ENCODE assay signal across 27 cellular contexts in genomic region chr1:118913818-118914217, GRCh38.
"Had no signal": no experiment of that assay in that cellular context is flagged by ENCODE, and none has a peak within 500 bp of the region (broad histone marks: within the 10 kb centered on the region; RNA-seq: fewer than 3 reads in every experiment).

No MANE protein-coding gene starts in this region.

- H3K4me1 Mint-ChIP-seq: natural killer cell had no signal

- H3K4me3 Mint-ChIP-seq: effector memory CD8-positive, alpha-beta T cell; memory B cell; natural killer cell; stimulated activated memory B cell treated with anti-CD40 and anti-IgM and Interleukin-4, amounts not matched to agents 10 μg/mL and 1 μg/mL and 100 μg/mL, for 72 hours; type B pancreatic cell had no signal

- H3K27me3 Mint-ChIP-seq: effector memory CD8-positive, alpha-beta T cell; stimulated activated memory B cell treated with anti-CD40 and anti-IgM and Interleukin-4, amounts not matched to agents 10 μg/mL and 1 μg/mL and 100 μg/mL, for 72 hours had no signal

- DNase-seq: dermis blood vessel endothelial cell; effector memory CD8-positive, alpha-beta T cell; erythroblast; esophagus squamous epithelium; foreskin melanocyte; glutamatergic neuron; kidney; left cardiac atrium; left ventricle myocardium inferior; natural killer cell; occipital lobe; ovary; posterior cingulate gyrus; psoas muscle; right cardiac atrium; spleen; stimulated activated CD4-positive, alpha-beta T cell treated with anti-CD3 and anti-CD28 coated beads, Interleukin-4, amount 100 ng/mL, for 4 hours; stimulated activated naive CD8-positive, alpha-beta T cell treated with anti-CD3 and anti-CD28 coated beads, Interleukin-15, Interleukin-2, amounts not matched to agents 100 U/mL and 50 U/mL, for 24 hours; substantia nigra; testis; tibial artery had no signal

- FAIRE-seq: endometrium, kidney had no signal

- H3K27ac Mint-ChIP-seq: effector memory CD8-positive, alpha-beta T cell; memory B cell; natural killer cell; stimulated activated memory B cell treated with anti-CD40 and anti-IgM and Interleukin-4, amounts not matched to agents 10 μg/mL and 1 μg/mL and 100 μg/mL, for 72 hours; type B pancreatic cell had no signal

- H3K27me3 ChIP-seq: ovary, spleen, testis, tibial artery had no signal

- H3K9me3 ChIP-seq: esophagus squamous epithelium, ovary, psoas muscle, spleen, testis, tibial artery had no signal

- H3K27ac ChIP-seq: coronary artery, esophagus squamous epithelium, left ventricle myocardium inferior, ovary, psoas muscle, skin epidermis, spleen, testis, tibial artery had no signal

- H3K9me3 Mint-ChIP-seq: effector memory CD8-positive, alpha-beta T cell; memory B cell; type B pancreatic cell had no signal

- ATAC-seq: effector memory CD8-positive, alpha-beta T cell; left cardiac atrium; natural killer cell; right cardiac atrium; stimulated activated memory B cell treated with anti-CD40 and anti-IgM and Interleukin-4, amounts not matched to agents 10 μg/mL and 1 μg/mL and 100 μg/mL, for 72 hours; stimulated activated naive CD8-positive, alpha-beta T cell treated with anti-CD3 and anti-CD28 coated beads, Interleukin-15, Interleukin-2, amounts not matched to agents 100 U/mL and 50 U/mL, for 24 hours had no signal

- H3K36me3 Mint-ChIP-seq: memory B cell; natural killer cell; stimulated activated memory B cell treated with anti-CD40 and anti-IgM and Interleukin-4, amounts not matched to agents 10 μg/mL and 1 μg/mL and 100 μg/mL, for 72 hours; type B pancreatic cell had no signal
